Comparison of ENCODE assay signal across 14 cellular contexts in the genomic region with DNA sequence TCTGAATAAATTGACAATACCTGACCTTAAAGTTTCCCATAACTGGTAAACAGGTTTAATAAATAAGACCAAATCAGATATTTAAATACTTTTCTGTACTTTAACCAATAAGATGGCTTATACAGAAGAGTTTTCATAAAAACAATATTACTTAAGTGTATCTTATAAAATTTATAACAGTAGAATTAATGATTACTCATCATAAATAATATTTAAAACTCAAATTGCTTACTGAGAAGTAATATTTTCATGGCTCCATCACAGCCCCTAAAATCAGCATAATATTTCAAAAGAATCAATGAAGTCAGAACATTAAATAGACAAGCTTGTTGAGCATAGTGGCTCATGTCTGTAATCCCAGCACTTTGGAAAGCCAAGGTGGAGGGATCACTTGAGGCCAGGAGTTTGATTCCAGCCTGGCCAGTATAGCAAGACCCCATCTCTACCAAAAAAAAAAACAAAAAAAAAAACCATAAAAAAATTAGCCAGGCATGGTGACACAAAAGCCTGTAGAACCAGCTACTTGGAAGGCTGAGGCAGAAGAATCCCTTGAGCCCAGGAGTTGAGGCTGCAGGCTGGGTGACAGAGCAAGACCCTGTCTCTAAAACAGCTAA. TPM values are rescaled to one million over a fixed set of nuclear protein-coding genes. Genes with fewer than 3 reads are reported as not detected.
DNase-seq lines count a peak whose midpoint lies in the region; ATAC-seq, FAIRE-seq and TF ChIP-seq lines count a peak whose summit lies in the region.
"Had no signal": no experiment of that assay in that cellular context is flagged by ENCODE, and none has a peak within 500 bp of the region (broad histone marks: within the 10 kb centered on the region; RNA-seq: fewer than 3 reads in every experiment).

No MANE protein-coding gene starts in this region.

- H2BK5ac ChIP-seq in IMR-90 (ENCODE audit: low read depth, low read length, poor library complexity, severe bottlenecking), result no peak overlapping the region

- no peaks in the 10 kb centered on the region for H3K9me3 ChIP-seq in left ventricle myocardium inferior (replicated peaks)
- no peaks in the 10 kb centered on the region for H3K9me3 ChIP-seq in A549
- H3K9me3 ChIP-seq in IMR-90 (ENCODE audit: control insufficient read depth, insufficient read depth, low read length), result no peaks in the 10 kb centered on the region
- no peaks in the 10 kb centered on the region for H3K9me3 ChIP-seq in gastrocnemius medialis
- H3K9me3 ChIP-seq: BE2C had no signal

- no peak overlapping the region for H3K56ac ChIP-seq in IMR-90 (ENCODE audit: extremely low read depth, insufficient read depth, low read length)

- H3K27me3 ChIP-seq in left ventricle myocardium inferior (ENCODE audit: low read depth) (no peaks in the 10 kb centered on the region), IMR-90 (ENCODE audit: control insufficient read depth, insufficient read depth, low read length) (no peaks in the 10 kb centered on the region), gastrocnemius medialis (no peaks in the 10 kb centered on the region)

- TF ChIP-seq EP300 in A549 (IDR thresholded peaks at IDR 0.05), result no peak

- H2AK5ac ChIP-seq in IMR-90 (ENCODE audit: low read depth, low read length), result no peak overlapping the region

- no peak for ATAC-seq in Right ventricle myocardium superior (ENCODE audit: poor library complexity)
- ATAC-seq in A549, result no peak
- ATAC-seq in IMR-90 (ENCODE audit: low read depth), result no peak
- peak in 1 of 2 donors; percentile 9 for ATAC-seq in gastrocnemius medialis
- no peak for ATAC-seq in stimulated activated naive CD8-positive, alpha-beta T cell treated with anti-CD3 and anti-CD28 coated beads, Interleukin-15, Interleukin-2, amounts not matched to agents 100 U/mL and 50 U/mL, for 24 hours

- H2AK9ac ChIP-seq in IMR-90 (replicated peaks; ENCODE audit: low read depth, low read length, poor library complexity), result no peak overlapping the region

- H2BK15ac ChIP-seq in IMR-90 (ENCODE audit: low read depth, low read length), result no peak overlapping the region

- peaks cover 16 to 22% of the 10 kb centered on the region in 2 experiments; a peak in 3 of 4 replicates for H3K79me1 ChIP-seq in IMR-90 (ENCODE audit: low read depth in 1 of 2, low read length in 2 of 2)

- H2AFZ ChIP-seq in IMR-90 (replicated peaks; ENCODE audit: low read length, poor library complexity), result no peak overlapping the region
- H2AFZ ChIP-seq: GM23338 had no signal

- H3K27ac ChIP-seq in left ventricle myocardium inferior (replicated peaks) (peak overlapping the region; percentile 75), A549 (no peak overlapping the region), IMR-90 (ENCODE audit: insufficient read depth, low read length) (no peak overlapping the region), gastrocnemius medialis (peak overlapping the region; percentile 62 to 83 (median 74))
- H3K27ac ChIP-seq: C4-2B had no signal

- TF ChIP-seq CTCF in left ventricle myocardium inferior (IDR thresholded peaks at IDR 0.05; ENCODE audit: borderline replicate concordance) (no peak), A549 (IDR thresholded peaks at IDR 0.05) (no peak), IMR-90 (conservative IDR thresholded peaks at IDR 0.05; ENCODE audit: low read depth, low read length) (no peak), gastrocnemius medialis (IDR thresholded peaks at IDR 0.05 in 4 of 5, conservative IDR thresholded peaks at IDR 0.05 in 1 of 5) (no peak)

- H3K14ac ChIP-seq in IMR-90 (replicated peaks; ENCODE audit: low read depth, low read length), result no peak overlapping the region

- BruUV-seq in IMR-90 (replicated peaks; lab: Mats Ljungman, UMichigan), result no TSS peak

- H3K4me2 ChIP-seq in A549 (no peak overlapping the region), IMR-90 (ENCODE audit: low read depth, low read length) (no peak overlapping the region)
- H3K4me2 ChIP-seq: GM23338 had no signal

- in situ Hi-C loops in IMR-90 (cut with MboI; ENCODE audit: low sequenced_read_pairs) (no loop called here), gastrocnemius medialis (cut with MboI; ENCODE audit: low sequenced_read_pairs in 4 of 4) (no loop called here)

- H3K9ac ChIP-seq in IMR-90 (ENCODE audit: low read depth, low read length), result no peak overlapping the region

- H3K4me3 ChIP-seq in left ventricle myocardium inferior, result no peak overlapping the region
- no peak overlapping the region for H3K4me3 ChIP-seq in A549
- no peak overlapping the region for H3K4me3 ChIP-seq in IMR-90 (ENCODE audit: insufficient read depth, low read depth, low read length)
- no peak overlapping the region for H3K4me3 ChIP-seq in gastrocnemius medialis
- H3K4me3 ChIP-seq: GM23338 had no signal

- H3K18ac ChIP-seq in IMR-90 (ENCODE audit: low read depth, low read length), result no peak overlapping the region

- H3K23ac ChIP-seq in IMR-90 (ENCODE audit: low read depth, low read length), result no peak overlapping the region

- no peaks in the 10 kb centered on the region for H3K36me3 ChIP-seq in left ventricle myocardium inferior
- no peaks in the 10 kb centered on the region for H3K36me3 ChIP-seq in IMR-90 (ENCODE audit: control insufficient read depth, insufficient read depth, low read length)
- H3K36me3 ChIP-seq in gastrocnemius medialis, result no peaks in the 10 kb centered on the region
- H3K36me3 ChIP-seq: BE2C had no signal

- TF ChIP-seq POLR2A in A549 (IDR thresholded peaks at IDR 0.05; ENCODE audit: low read length) (no peak), IMR-90 (IDR thresholded peaks at IDR 0.05; ENCODE audit: low read depth, low read length) (no peak), gastrocnemius medialis (IDR thresholded peaks at IDR 0.05) (no peak)

- FAIRE-seq in A549 (lab: Jason Lieb, UNC), result no peak

- no peak overlapping the region for H3K4ac ChIP-seq in IMR-90 (ENCODE audit: low read depth, low read length)

- peaks cover 61% of the 10 kb centered on the region for H3K4me1 ChIP-seq in left ventricle myocardium inferior
- H3K4me1 ChIP-seq in A549, result peaks cover 4% of the 10 kb centered on the region; the same call in 2 of the 3 replicates
- H3K4me1 ChIP-seq in IMR-90 (ENCODE audit: control insufficient read depth, insufficient read depth, low read length), result peaks cover 8% of the 10 kb centered on the region
- peaks cover 48 to 53% of the 10 kb centered on the region in 2 donors for H3K4me1 ChIP-seq in gastrocnemius medialis
- H3K4me1 ChIP-seq: BE2C had no signal

- no peak overlapping the region for H4K5ac ChIP-seq in IMR-90 (ENCODE audit: low read depth, low read length)

- POLR2A ChIA-PET in A549 (lab: Yijun Ruan, JAX) (no interaction called here), IMR-90 (lab: Charles Lee; ENCODE audit: unreplicated experiment) (no interaction called here)

- DNase-seq in left ventricle myocardium inferior (no peak), Right ventricle myocardium superior (no peak), A549 (ENCODE audit: low read depth in 1 of 2, low spot score in 1 of 2) (no peak), IMR-90 (no peak), gastrocnemius medialis (no peak), HPDE6-E6E7 (ENCODE audit: extremely low spot score) (no peak)
- DNase-seq in effector CD4-positive, alpha-beta T cell, result no peak
- no peak for DNase-seq in stimulated activated naive CD8-positive, alpha-beta T cell treated with anti-CD3 and anti-CD28 coated beads, Interleukin-15, Interleukin-2, amounts not matched to agents 100 U/mL and 50 U/mL, for 24 hours
- DNase-seq: BE2C, DMS79, H9, HFFc6 had no signal

- H2BK20ac ChIP-seq in IMR-90 (ENCODE audit: low read depth, low read length), result no peak overlapping the region

- H2BK120ac ChIP-seq in IMR-90 (ENCODE audit: low read depth, low read length), result no peak overlapping the region

- H4K20me1 ChIP-seq in IMR-90 (ENCODE audit: insufficient read depth, low read length), result no peaks in the 10 kb centered on the region

- peaks cover 7% of the 10 kb centered on the region for H3K9me1 ChIP-seq in IMR-90 (ENCODE audit: insufficient read depth, low read length)

- TF ChIP-seq RAD21 in A549 (conservative IDR thresholded peaks at IDR 0.05 in 1 of 2, IDR thresholded peaks at IDR 0.05 in 1 of 2) (no peak), IMR-90 (IDR thresholded peaks at IDR 0.05; ENCODE audit: low read length) (no peak)

- dilution Hi-C loops in IMR-90 (cut with HindIII; ENCODE audit: low sequenced_read_pairs, unreplicated experiment), result no loop called here

- no peak overlapping the region for H4K8ac ChIP-seq in IMR-90 (ENCODE audit: low read depth in 2 of 2, low read length in 2 of 2)

- no peak overlapping the region for H4K91ac ChIP-seq in IMR-90 (ENCODE audit: insufficient read depth, low read depth, low read length)

- intact Hi-C loops in left ventricle myocardium inferior (cut with micrococcal nuclease), result no loop called here
- intact Hi-C loops in Right ventricle myocardium superior (cut with DNase I), result no loop called here
- intact Hi-C loops in IMR-90 (cut with micrococcal nuclease), result no loop called here
- intact Hi-C loops in gastrocnemius medialis (cut with DNase I; ENCODE audit: low total_unique reads), result loop anchor here (10.0 kb wide), 1 partner anchor 764 kb away; the partner anchor contains the start of gene SERINC5

- CTCF ChIA-PET in A549 (lab: Yijun Ruan, JAX), result interaction anchor here (0.6 to 1.3 kb wide), 3 partner anchors 9 to 420 kb away, joined by 3 read pairs; no protein-coding TSS in a partner anchor
- CTCF ChIA-PET in IMR-90 (lab: Yijun Ruan, JAX), result interaction anchor here (0.6 kb wide), 1 partner anchor 799 kb away, joined by 3 read pairs; no protein-coding TSS in a partner anchor

TF ChIP-seq in A549, 52 proteins besides CTCF, POLR2A, EP300 and RAD21 (continues in another document):
- no peak for TF ChIP-seq NFE2L2 (conservative IDR thresholded peaks at IDR 0.05; ENCODE audit: low read length)
- no peak for TF ChIP-seq RCOR1 (IDR thresholded peaks at IDR 0.05; ENCODE audit: low read depth, low read length)
- peak; percentile 76 for TF ChIP-seq MAFK (IDR thresholded peaks at IDR 0.05; ENCODE audit: partially characterized antibody)

TF ChIP-seq in IMR-90, 13 proteins besides CTCF, POLR2A, EP300 and RAD21:
- TF ChIP-seq CEBPB (IDR thresholded peaks at IDR 0.05; ENCODE audit: low read depth, low read length) (no peak), SMC3 (IDR thresholded peaks at IDR 0.05; ENCODE audit: low read depth, low read length) (no peak), MAFK (IDR thresholded peaks at IDR 0.05; ENCODE audit: low read depth, low read length) (peak; percentile 63)

RNA-seq across cellular contexts. Expression of gene HOMER1, which starts 23.5 kb away (rescaled TPM):
- total RNA-seq in left ventricle myocardium inferior (61.9 TPM), Right ventricle myocardium superior (52.6 TPM), IMR-90 (2012; rRNA removed) (6.8 and 6.9 TPM in 2 replicates), gastrocnemius medialis (10 to 100 TPM; 23.5 to 51.0 (median 33.0) TPM)
- polyA plus RNA-seq in A549 (2011; rRNA removed) (5.6 and 9.3 TPM in 2 replicates), A549 (2017; fragmentation: RNase III; extraction: RNeasy Plus Mini Kit Qiagen cat#74134 plus additional on column Dnase treatment) (6.0 to 8.1 TPM (median 6.3 TPM) in 3 replicates), IMR-90 (2012; rRNA removed) (1.3 and 1.9 TPM in 2 replicates)
- 1.2 and 1.6 TPM in 2 replicates for polyA plus RNA-seq in A549 (2012; cell fraction: cytosol; rRNA removed)
- 0.55 and 0.93 TPM in 2 replicates for polyA plus RNA-seq in A549 (2012; cell fraction: nucleus; rRNA removed)
- 4.8 and 5.8 TPM in 2 replicates for polyA minus RNA-seq in A549 (2011; rRNA and poly(A)+ RNA removed)
- polyA plus RNA-seq in IMR-90 (2012; cell fraction: cytosol; rRNA removed), result 0.52 and 0.56 TPM in 2 replicates
- polyA plus RNA-seq in IMR-90 (2012; cell fraction: nucleus; rRNA removed; ENCODE audit: low replicate concordance), result 0.36 and 1.2 TPM in 2 replicates

Comparison
In these comparisons a context has a peak if more than half of its experiments do, and no peak if none do; other contexts are left out.
1. H3K27ac ChIP-seq: peak in left ventricle myocardium inferior (single experiment) and gastrocnemius medialis (4 of 4); none in A549 (0 of 2) and IMR-90 (single experiment).